9 cellular contexts compared by ENCODE assay signal in genomic region chr1:235883261-235883927, GRCh38. TPM values are rescaled to one million over a fixed set of nuclear protein-coding genes. Genes with fewer than 3 reads are reported as not detected.
DNase-seq lines count a peak whose midpoint lies in the region; ATAC-seq, FAIRE-seq and TF ChIP-seq lines count a peak whose summit lies in the region.
"Had no signal": no experiment of that assay in that cellular context is flagged by ENCODE, and none has a peak within 500 bp of the region (broad histone marks: within the 10 kb centered on the region; RNA-seq: fewer than 3 reads in every experiment).

No MANE protein-coding gene starts in this region.

- H3K36me3 ChIP-seq in naive thymus-derived CD4-positive, alpha-beta T cell (ENCODE audit: control insufficient read depth in 2 of 3, insufficient read depth in 3 of 3, low read length in 3 of 3), result no peaks in the 10 kb centered on the region

- H3K27me3 Mint-ChIP-seq in naive thymus-derived CD4-positive, alpha-beta T cell, result peaks cover 0 to 3% (median 0%) of the 10 kb centered on the region in 5 donors

- CTCF ChIA-PET in naive thymus-derived CD4-positive, alpha-beta T cell (lab: Charles Lee), result no interaction called here

- POLR2A ChIA-PET in naive thymus-derived CD4-positive, alpha-beta T cell (lab: Charles Lee), result no interaction called here

- 0 out of 2 replicates have a peak, but pooled peaks have one; percentile 22 for TF ChIP-seq POLR2A in H54 (IDR thresholded peaks at IDR 0.05; ENCODE audit: low read depth, low read length)

- H3K4me1 ChIP-seq in naive thymus-derived CD4-positive, alpha-beta T cell (ENCODE audit: control insufficient read depth in 2 of 2, insufficient read depth in 2 of 2, low read length in 2 of 2), result peaks cover 0 to 22% of the 10 kb centered on the region in 2 donors

- TF ChIP-seq CTCF in epithelial cell of esophagus (IDR thresholded peaks at IDR 0.05; ENCODE audit: insufficient read depth, low read depth, low read length, missing control alignments), result no peak

- intact Hi-C loops in naive thymus-derived CD4-positive, alpha-beta T cell (cut with micrococcal nuclease), result no loop called here

- peak overlapping the region in 1 of 9 donors; percentile 7 for H3K27ac Mint-ChIP-seq in naive thymus-derived CD4-positive, alpha-beta T cell

- no peak overlapping the region for H3K4me3 ChIP-seq in epithelial cell of esophagus (ENCODE audit: low read length)
- no peak overlapping the region for H3K4me3 ChIP-seq in naive thymus-derived CD4-positive, alpha-beta T cell (ENCODE audit: low read length)

- no peak overlapping the region for H3K27ac ChIP-seq in naive thymus-derived CD4-positive, alpha-beta T cell (ENCODE audit: low read depth, low read length)
- H3K27ac ChIP-seq: HL-60 had no signal

- H3K4me1 Mint-ChIP-seq in naive thymus-derived CD4-positive, alpha-beta T cell, result peaks cover 4 to 57% (median 16%) of the 10 kb centered on the region in 7 donors

- no peaks in the 10 kb centered on the region for H3K9me3 ChIP-seq in naive thymus-derived CD4-positive, alpha-beta T cell (ENCODE audit: control insufficient read depth in 2 of 3, low read length in 3 of 3)

- H3K9me3 Mint-ChIP-seq in naive thymus-derived CD4-positive, alpha-beta T cell, result peaks cover 0 to 2% (median 0%) of the 10 kb centered on the region in 11 donors

- H3K36me3 Mint-ChIP-seq in naive thymus-derived CD4-positive, alpha-beta T cell, result no peaks in the 10 kb centered on the region

- peak; percentile 61 for FAIRE-seq in H54 (lab: Jason Lieb, UNC)

- DNase-seq in C1 segment of cervical spinal cord (lab: John Stamatoyannopoulos, UW) (peak in 13 of 14 donors; percentile 10 to 91 (median 58)), H54 (ENCODE audit: insufficient read length, low spot score) (peak; percentile 59), RPMI8226 (peak; percentile 81), epithelial cell of esophagus (ENCODE audit: low read depth) (peak; percentile 68), NCI-H1930 (lab: John Stamatoyannopoulos, UW) (no peak), NCI-H146 treated with DMSO at 0.1 percent for 48 hours (lab: John Stamatoyannopoulos, UW; ENCODE audit: unreplicated experiment) (no peak)
- DNase-seq in naive thymus-derived CD4-positive, alpha-beta T cell, result no peak

- peak overlapping the region in 1 of 10 donors; percentile 1 for H3K4me3 Mint-ChIP-seq in naive thymus-derived CD4-positive, alpha-beta T cell

- ATAC-seq in naive thymus-derived CD4-positive, alpha-beta T cell, result peak; percentile 24
- no peak for ATAC-seq in GM18520 (IDR thresholded peaks at IDR 0.05; ENCODE audit: unreplicated experiment)

- H3K27me3 ChIP-seq in naive thymus-derived CD4-positive, alpha-beta T cell (ENCODE audit: control insufficient read depth in 2 of 2, insufficient read depth in 2 of 2, low read length in 2 of 2), result no peaks in the 10 kb centered on the region

RNA-seq across cellular contexts. Expression of gene LYST, which starts 16.7 kb away (rescaled TPM):
- 10 to 100 TPM; 24.8 to 98.1 (median 30.9) TPM for total RNA-seq in naive thymus-derived CD4-positive, alpha-beta T cell
- polyA plus RNA-seq in naive thymus-derived CD4-positive, alpha-beta T cell, result 1 to 10 TPM; 5.7 to 5.9 TPM

Comparison
In these comparisons a context has a peak if more than half of its experiments do, and no peak if none do; other contexts are left out.
1. DNase-seq: peak in C1 segment of cervical spinal cord (13 of 14), H54 (single experiment), RPMI8226 (single experiment) and epithelial cell of esophagus (single experiment); none in naive thymus-derived CD4-positive, alpha-beta T cell (0 of 9), NCI-H1930 (0 of 2) and NCI-H146 treated with DMSO at 0.1 percent for 48 hours (single experiment).